ENCODE assay signal across 15 cellular contexts in genomic region chr22:46515208-46516111, GRCh38. TPM values are rescaled to one million over a fixed set of nuclear protein-coding genes. Genes with fewer than 3 reads are reported as not detected.
DNase-seq lines count a peak whose midpoint lies in the region; ATAC-seq, FAIRE-seq and TF ChIP-seq lines count a peak whose summit lies in the region.
"Had no signal": no experiment of that assay in that cellular context is flagged by ENCODE, and none has a peak within 500 bp of the region (broad histone marks: within the 10 kb centered on the region; RNA-seq: fewer than 3 reads in every experiment).

No MANE protein-coding gene starts in this region.

- in situ Hi-C loops in K562 (cut with MboI): no loop called here

- H3K9me3 Mint-ChIP-seq in CD8-positive, alpha-beta memory T cell: no peaks in the 10 kb centered on the region
- H3K9me3 Mint-ChIP-seq in CD4-positive, alpha-beta T cell: no peaks in the 10 kb centered on the region
- H3K9me3 Mint-ChIP-seq: central memory CD8-positive, alpha-beta T cell; T-helper 2 cell treated with Interferon-gamma antibody and Interleukin-4, amounts not matched to agents 5 μg/mL and 100 μg/mL, for 36 hours had no signal

- peaks cover 0 to 3% (median 0%) of the 10 kb centered on the region in 3 donors for H3K4me1 Mint-ChIP-seq in CD8-positive, alpha-beta memory T cell
- H3K4me1 Mint-ChIP-seq in CD4-positive, alpha-beta T cell (ENCODE audit: low read depth): no peaks in the 10 kb centered on the region
- H3K4me1 Mint-ChIP-seq: central memory CD8-positive, alpha-beta T cell had no signal

- TF ChIP-seq POLR2A in K562 (conservative IDR thresholded peaks at IDR 0.05): no peak

- ATAC-seq in K562: no peak
- ATAC-seq in CD4-positive, alpha-beta T cell (ENCODE audit: poor library complexity): no peak
- ATAC-seq in HG03045 (IDR thresholded peaks at IDR 0.05; ENCODE audit: unreplicated experiment): no peak
- ATAC-seq: mucosa of descending colon had no signal

- peaks cover 0 to 6% of the 10 kb centered on the region in 2 experiments; a peak in 2 of 5 replicates for H3K4me1 ChIP-seq in K562 (replicated peaks in 1 of 2; ENCODE audit: control insufficient read depth in 2 of 2, insufficient read depth in 2 of 2, low read length in 2 of 2)
- H3K4me1 ChIP-seq in CD8-positive, alpha-beta memory T cell (ENCODE audit: insufficient read depth, low read length): no peaks in the 10 kb centered on the region

- no peak overlapping the region for H3K9ac ChIP-seq in K562 (ENCODE audit: insufficient read depth in 1 of 2, low read depth in 2 of 2, low read length in 2 of 2)

- H3K79me2 ChIP-seq in K562 (ENCODE audit: control insufficient read depth, insufficient read depth, low read length): no peaks in the 10 kb centered on the region

- BruUV-seq in K562 (replicated peaks; lab: Mats Ljungman, UMichigan): no TSS peak

- intact Hi-C loops in K562 (cut with micrococcal nuclease): no loop called here
- intact Hi-C loops in CD4-positive, alpha-beta T cell (cut with DNase I, micrococcal nuclease): no loop called here

- H3K27ac ChIP-seq in K562 (ENCODE audit: extremely low read depth, low read depth, low read length): no peak overlapping the region
- no peak overlapping the region for H3K27ac ChIP-seq in CD8-positive, alpha-beta memory T cell (ENCODE audit: low read depth, low read length)
- H3K27ac ChIP-seq in CD4-positive, alpha-beta T cell (ENCODE audit: low read depth, low read length): no peak overlapping the region

- no peaks in the 10 kb centered on the region for H3K36me3 Mint-ChIP-seq in CD8-positive, alpha-beta memory T cell
- H3K36me3 Mint-ChIP-seq in CD4-positive, alpha-beta T cell (ENCODE audit: low read depth): no peaks in the 10 kb centered on the region

- no peak overlapping the region for H3K4me3 Mint-ChIP-seq in CD8-positive, alpha-beta memory T cell
- H3K4me3 Mint-ChIP-seq in CD4-positive, alpha-beta T cell: no peak overlapping the region
- H3K4me3 Mint-ChIP-seq: central memory CD8-positive, alpha-beta T cell; T-helper 2 cell treated with Interferon-gamma antibody and Interleukin-4, amounts not matched to agents 5 μg/mL and 100 μg/mL, for 36 hours had no signal

- DNase-seq in AG20443 (ENCODE audit: low spot score) (peak; percentile 57), HT1080 (ENCODE audit: low read depth) (peak; percentile 82), K562 (ENCODE audit: extremely low read depth in 1 of 4, low spot score in 3 of 4) (no peak), islet precursor cell (peak; percentile 80), NCI-H345 (lab: John Stamatoyannopoulos, UW) (no peak)
- no peak for DNase-seq in CD8-positive, alpha-beta memory T cell
- DNase-seq in CD4-positive, alpha-beta T cell: no peak
- DNase-seq: activated gamma-delta T cell treated with Interleukin-2 at 50 U/mL for 16 hours, DND-41, mucosa of descending colon, NCI-H1436, NCI-H510A treated with DMSO at 0.1 percent for 48 hours had no signal

- no peak overlapping the region for H3K27ac Mint-ChIP-seq in CD8-positive, alpha-beta memory T cell
- no peak overlapping the region for H3K27ac Mint-ChIP-seq in CD4-positive, alpha-beta T cell
- H3K27ac Mint-ChIP-seq: T-helper 2 cell treated with Interferon-gamma antibody and Interleukin-4, amounts not matched to agents 5 μg/mL and 100 μg/mL, for 36 hours had no signal

- no peak overlapping the region for H3K4me3 ChIP-seq in K562
- no peak overlapping the region for H3K4me3 ChIP-seq in CD8-positive, alpha-beta memory T cell (ENCODE audit: low read length)
- H3K4me3 ChIP-seq: mucosa of descending colon had no signal

- H3K27me3 ChIP-seq in K562 (ENCODE audit: control insufficient read depth in 2 of 2, insufficient read depth in 2 of 2, low read length in 2 of 2): peaks cover 13 to 70% of the 10 kb centered on the region in 2 experiments; a peak in 4 of 5 replicates
- no peaks in the 10 kb centered on the region for H3K27me3 ChIP-seq in CD8-positive, alpha-beta memory T cell (ENCODE audit: insufficient read depth, low read length, poor library complexity, severe bottlenecking)
- H3K27me3 ChIP-seq in CD4-positive, alpha-beta T cell (ENCODE audit: control insufficient read depth, insufficient read depth, low read length): no peaks in the 10 kb centered on the region

- no peak for FAIRE-seq in K562 (lab: Jason Lieb, UNC)

- WGBS in K562 (ENCODE audit: insufficient coverage, low coverage, missing lambda C conversion rate): 6% methylated on average over 10 of the region's 10 CpGs

- H3K9me3 ChIP-seq in K562 (replicated peaks; ENCODE audit: control insufficient read depth, insufficient read depth, low read depth, low read length): no peaks in the 10 kb centered on the region
- H3K9me3 ChIP-seq in CD8-positive, alpha-beta memory T cell (ENCODE audit: low read length): no peaks in the 10 kb centered on the region
- no peaks in the 10 kb centered on the region for H3K9me3 ChIP-seq in CD4-positive, alpha-beta T cell (ENCODE audit: control insufficient read depth, low read length)
- H3K9me3 ChIP-seq: mucosa of descending colon had no signal

- H3K9me1 ChIP-seq in K562 (ENCODE audit: control insufficient read depth, insufficient read depth, low read length): no peaks in the 10 kb centered on the region

- TF ChIP-seq CTCF in K562 (IDR thresholded peaks at IDR 0.05 in 2 of 3, conservative IDR thresholded peaks at IDR 0.05 in 1 of 3; ENCODE audit: insufficient read depth in 2 of 3, low read depth in 1 of 3, low read length in 3 of 3): no peak
- TF ChIP-seq CTCF in CD4-positive, alpha-beta T cell (IDR thresholded peaks at IDR 0.05): no peak

- TF ChIP-seq RAD21 in K562 (CRISPR knock-in tag; conservative IDR thresholded peaks at IDR 0.05 in 1 of 2, IDR thresholded peaks at IDR 0.05 in 1 of 2): no peak

- H3K27me3 Mint-ChIP-seq in CD8-positive, alpha-beta memory T cell: peaks cover 3% of the 10 kb centered on the region in 2 donors
- H3K27me3 Mint-ChIP-seq in CD4-positive, alpha-beta T cell: no peaks in the 10 kb centered on the region

- CTCF ChIA-PET in K562 (lab: Yijun Ruan, JAX; ENCODE audit: low intra/inter-chr PET ratio): no interaction called here
- CTCF ChIA-PET in CD8-positive, alpha-beta memory T cell (lab: Charles Lee): no interaction called here
- CTCF ChIA-PET in CD4-positive, alpha-beta T cell (lab: Charles Lee): no interaction called here

- POLR2A ChIA-PET in K562 (lab: Yijun Ruan, JAX): no interaction called here
- POLR2A ChIA-PET in CD8-positive, alpha-beta memory T cell (lab: Charles Lee): no interaction called here
- POLR2A ChIA-PET in CD4-positive, alpha-beta T cell (lab: Charles Lee): no interaction called here

- no peak overlapping the region for H3K4me2 ChIP-seq in K562 (ENCODE audit: insufficient read depth, low read length)

- no peak for TF ChIP-seq EP300 in K562 (IDR thresholded peaks at IDR 0.05; ENCODE audit: low read length)

- no peak overlapping the region for H2AFZ ChIP-seq in K562 (ENCODE audit: low read depth, low read length)

- no peaks in the 10 kb centered on the region for H4K20me1 ChIP-seq in K562 (replicated peaks; ENCODE audit: control insufficient read depth, insufficient read depth, low read length)

- H3K36me3 ChIP-seq in K562 (ENCODE audit: control insufficient read depth, insufficient read depth, low read length): no peaks in the 10 kb centered on the region
- no peaks in the 10 kb centered on the region for H3K36me3 ChIP-seq in CD8-positive, alpha-beta memory T cell (ENCODE audit: insufficient read depth, low read length)

TF ChIP-seq in K562, 482 proteins besides CTCF, POLR2A, EP300 and RAD21:
- no peak for TF ChIP-seq XRCC3 (IDR thresholded peaks at IDR 0.05)
- peak; percentile 32; the same call in 1 of the 2 replicates for TF ChIP-seq TFE3 (CRISPR knock-in tag; IDR thresholded peaks at IDR 0.05)

RNA-seq across cellular contexts. Expression of gene CELSR1, which starts 22.0 kb away (rescaled TPM):
- 14.9 and 17.9 TPM in 2 replicates for total RNA-seq in HT1080 (2014; rRNA removed; shearing (Covaris generic))
- polyA plus RNA-seq in HT1080 (2015; cell fraction: cytosol; rRNA removed): 14.0 and 14.9 TPM in 2 replicates
- polyA plus RNA-seq in HT1080 (2015; cell fraction: nucleus; rRNA removed): 35.9 and 40.5 TPM in 2 replicates
- 0.14 and 0.19 TPM in 2 replicates for total RNA-seq in K562 (2011; cell fraction: chromatin; rRNA removed; ENCODE audit: low replicate concordance)
- 0.13 and 0.33 TPM in 2 replicates for total RNA-seq in K562 (2011; cell fraction: nucleolus; rRNA removed)
- not detected in 2 replicates for total RNA-seq in K562 (2011; cell fraction: nucleoplasm; rRNA removed)
- total RNA-seq in K562 (2014; rRNA removed) (not detected in 2 replicates), K562 (2014; rRNA removed; fragmentation: Illumina TruSeq; extraction: Trizol) (not detected in 2 replicates), K562 (2015; rRNA removed; fragmentation: Illumina TruSeq; extraction: Trizol) (not detected in 2 replicates), K562 (2021) (0.04 and 0.09 TPM in 2 replicates)
- polyA plus RNA-seq in K562 (2011; rRNA removed) (not detected in 2 replicates), K562 (2014; fragmentation: Illumina TruSeq; extraction: Trizol) (not detected in 2 replicates), K562 (2014; fragmentation: Nextera tagmentation; extraction: Ambion mirVana) (under 1 TPM in 1 of 2 experiments, not detected in 1; under 0.01 TPM), K562 (2014; rRNA removed) (not detected in 2 replicates)
- 0.01 and 0.03 TPM in 2 replicates for polyA plus RNA-seq in K562 (2011; cell fraction: cytosol; rRNA removed)
- 0.01 TPM in 1 of 2 replicates, not detected in the other for polyA plus RNA-seq in K562 (2011; cell fraction: nucleus; rRNA removed)
- polyA plus RNA-seq in K562 (2012): 0.01 TPM in 2 replicates
- not detected in 2 replicates for polyA minus RNA-seq in K562 (2011; rRNA and poly(A)+ RNA removed)
- polyA minus RNA-seq in K562 (2011; cell fraction: cytosol; rRNA and poly(A)+ RNA removed): not detected in 2 replicates
- polyA minus RNA-seq in K562 (2011; cell fraction: nucleus; rRNA and poly(A)+ RNA removed): 0.13 TPM in 1 of 2 replicates, not detected in the other
- under 1 TPM; 0.15 to 0.33 TPM for total RNA-seq in CD8-positive, alpha-beta memory T cell
- polyA plus RNA-seq in CD8-positive, alpha-beta memory T cell: 0.30 TPM
- total RNA-seq in CD4-positive, alpha-beta T cell: 1 to 10 TPM; 1.0 to 1.1 TPM

Comparison
In these comparisons a context has a peak if more than half of its experiments do, and no peak if none do; other contexts are left out.
1. DNase-seq: peak in AG20443 (single experiment), HT1080 (single experiment) and islet precursor cell (single experiment); none in K562 (0 of 4), CD8-positive, alpha-beta memory T cell (0 of 5), CD4-positive, alpha-beta T cell (0 of 10) and NCI-H345 (single experiment).